In the genomic region with DNA sequence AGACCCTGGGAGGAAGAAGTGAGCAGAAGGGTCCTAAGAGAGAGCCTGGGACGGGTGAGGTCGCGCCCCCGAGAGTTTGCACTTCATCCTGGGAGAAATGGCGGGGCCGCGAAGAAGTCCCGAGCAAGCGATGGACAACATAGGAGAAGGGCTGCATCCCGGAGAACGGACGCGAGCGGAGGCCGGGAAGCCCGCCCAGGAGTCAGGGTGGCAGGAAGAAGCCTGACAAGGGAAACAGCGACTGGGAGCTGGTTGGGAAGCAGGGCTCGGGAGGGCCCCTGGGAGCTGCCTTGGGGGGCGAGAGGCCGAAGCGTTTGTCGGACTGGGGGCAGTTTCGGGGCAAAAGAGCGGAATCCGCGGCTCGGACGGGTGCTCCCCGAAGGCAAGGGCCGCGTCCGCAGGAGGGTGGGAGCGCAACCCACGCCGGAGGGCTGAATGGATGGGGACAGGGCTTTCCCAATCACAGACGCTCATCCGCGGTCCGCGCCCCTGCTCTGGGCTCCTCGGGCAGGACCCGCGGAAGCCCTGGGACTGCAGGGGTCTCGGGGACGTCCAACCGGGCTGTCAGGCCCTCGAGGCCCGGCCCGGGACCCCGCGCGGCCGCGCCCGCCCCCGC, we compare ENCODE assay signal across 6 cellular contexts. TPM values are rescaled to one million over a fixed set of nuclear protein-coding genes. Genes with fewer than 3 reads are reported as not detected.
A peak's percentile ranks its signal among the peaks of the same experiment; 100 is the strongest.
DNase-seq lines count a peak whose midpoint lies in the region; ATAC-seq, FAIRE-seq and TF ChIP-seq lines count a peak whose summit lies in the region.

No MANE protein-coding gene starts in this region.

- H4K20me1 ChIP-seq in endothelial cell of umbilical vein (replicated peaks; ENCODE audit: control insufficient read depth, extremely low read depth, insufficient read depth, low read length), result no peaks in the 10 kb centered on the region

- H3K79me2 ChIP-seq in endothelial cell of umbilical vein (ENCODE audit: control insufficient read depth, insufficient read depth, low read length), result peaks cover 38% of the 10 kb centered on the region

- H3K9me3 ChIP-seq in HUES64 (ENCODE audit: insufficient read depth, low read depth, low read length), result no peaks in the 10 kb centered on the region
- no peaks in the 10 kb centered on the region for H3K9me3 ChIP-seq in endothelial cell of umbilical vein (replicated peaks; ENCODE audit: control insufficient read depth, insufficient read depth, low read length)

- CTCF ChIA-PET in endothelial cell of umbilical vein (lab: Charles Lee), result interaction anchor here (1.0 to 2.4 kb wide), 3 partner anchors 9 to 20 kb away, joined by 6 to 12 read pairs (median 8); no protein-coding TSS in a partner anchor

- TF ChIP-seq POLR2A in endothelial cell of umbilical vein (IDR thresholded peaks at IDR 0.05; ENCODE audit: low read depth, low read length), result peak; percentile 61

- H3K4me1 ChIP-seq in HUES64 (ENCODE audit: insufficient read depth, low read length) (peaks cover 17% of the 10 kb centered on the region), endothelial cell of umbilical vein (ENCODE audit: control insufficient read depth, extremely low read depth, insufficient read depth, low read length) (peaks cover 27% of the 10 kb centered on the region)

- FAIRE-seq in endothelial cell of umbilical vein (lab: Jason Lieb, UNC), result peak; percentile 85

- dilution Hi-C loops in endothelial cell of umbilical vein (cut with MboI; ENCODE audit: extremely low pct_ligation_motif_present, low sequenced_read_pairs), result no loop called here

- POLR2A ChIA-PET in endothelial cell of umbilical vein (lab: Charles Lee), result no interaction called here

- H3K9ac ChIP-seq in HUES64 (ENCODE audit: low read depth, low read length) (peak overlapping the region; percentile 72), endothelial cell of umbilical vein (replicated peaks; ENCODE audit: extremely low read depth, insufficient read depth, low read length) (peak overlapping the region; percentile 87)

- TF ChIP-seq CTCF in endothelial cell of umbilical vein (IDR thresholded peaks at IDR 0.05; ENCODE audit: extremely low read depth in 1 of 2, insufficient read depth in 1 of 2, low read depth in 1 of 2, low read length in 2 of 2), result no peak

- H3K27ac ChIP-seq in HUES64 (ENCODE audit: low read depth, low read length) (no peak overlapping the region), endothelial cell of umbilical vein (ENCODE audit: insufficient read depth, low read depth, low read length) (peak overlapping the region; percentile 78)

- H3K36me3 ChIP-seq in HUES64 (ENCODE audit: insufficient read depth, low read length) (no peaks in the 10 kb centered on the region), endothelial cell of umbilical vein (ENCODE audit: control insufficient read depth in 2 of 2, extremely low read depth in 1 of 2, insufficient read depth in 2 of 2, low read length in 2 of 2) (peaks cover 0 to 1% of the 10 kb centered on the region in 2 experiments)

- H2AFZ ChIP-seq in endothelial cell of umbilical vein (ENCODE audit: low read depth, low read length), result peak overlapping the region; percentile 38

- DNase-seq in endothelial cell of umbilical vein (ENCODE audit: low read depth, low spot score) (no peak), skeletal muscle cell (ENCODE audit: low read depth) (no peak), hippocampal formation (lab: John Stamatoyannopoulos, UW) (no peak)

- H3K4me3 ChIP-seq in GM08714 (ENCODE audit: low read length) (peak overlapping the region; percentile 86), HUES64 (ENCODE audit: low read length) (peak overlapping the region; percentile 93), endothelial cell of umbilical vein (replicated peaks in 1 of 3; ENCODE audit: insufficient read depth in 1 of 3, low read depth in 1 of 3, low read length in 3 of 3) (peak overlapping the region; percentile 83 to 92 (median 88)), skeletal muscle cell (ENCODE audit: low read depth, low read length) (peak overlapping the region; percentile 96)

- H3K27me3 ChIP-seq in HUES64 (ENCODE audit: insufficient read depth, low read length) (no peaks in the 10 kb centered on the region), endothelial cell of umbilical vein (ENCODE audit: control insufficient read depth in 2 of 2, insufficient read depth in 2 of 2, low read length in 2 of 2) (no peaks in the 10 kb centered on the region)

- intact Hi-C loops in endothelial cell of umbilical vein (cut with micrococcal nuclease), result loop anchor here (1.0 to 2.0 kb wide), 2 partner anchors 20 kb away; a partner anchor contains a TSS

- ATAC-seq in GM18873 (IDR thresholded peaks at IDR 0.05; ENCODE audit: low FRiP score, unreplicated experiment), result no peak

- no TSS peak for BruUV-seq in endothelial cell of umbilical vein (replicated peaks; lab: Mats Ljungman, UMichigan)

- H3K4me2 ChIP-seq in endothelial cell of umbilical vein (ENCODE audit: insufficient read depth, low read length), result peak overlapping the region; percentile 75

- H3K9me1 ChIP-seq in endothelial cell of umbilical vein (replicated peaks; ENCODE audit: control insufficient read depth, extremely low read depth, insufficient read depth, low read length), result no peaks in the 10 kb centered on the region

- under 1% methylated on average over 56 of the region's 56 CpGs for WGBS in HUES64

TF ChIP-seq in endothelial cell of umbilical vein, 7 proteins besides CTCF, POLR2A, EP300 and RAD21 (continues in another document):
- TF ChIP-seq, protein P1, sequence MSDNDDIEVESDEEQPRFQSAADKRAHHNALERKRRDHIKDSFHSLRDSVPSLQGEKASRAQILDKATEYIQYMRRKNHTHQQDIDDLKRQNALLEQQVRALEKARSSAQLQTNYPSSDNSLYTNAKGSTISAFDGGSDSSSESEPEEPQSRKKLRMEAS (IDR thresholded peaks at IDR 0.05; ENCODE audit: insufficient read depth, insufficient read length), result no peak
- TF ChIP-seq GATA2 (IDR thresholded peaks at IDR 0.05; ENCODE audit: insufficient read depth, insufficient read length, low read depth, low read length) (no peak), FOS (IDR thresholded peaks at IDR 0.05; ENCODE audit: borderline replicate concordance, insufficient read depth, low read length) (no peak), EZH2 (IDR thresholded peaks at IDR 0.05; ENCODE audit: borderline replicate concordance, low read depth, low read length, severe bottlenecking) (no peak)

RNA-seq across cellular contexts. Expression of a gene that starts 0.5 kb away (rescaled TPM):
- 31.8 TPM for polyA plus RNA-seq in HUES64 (2013, experiment 1 of 2)
- 31.0 TPM for polyA plus RNA-seq in HUES64 (2013, experiment 2 of 2)
- 89.8 and 97.0 TPM in 2 replicates for total RNA-seq in endothelial cell of umbilical vein
- polyA plus RNA-seq in endothelial cell of umbilical vein, result 143 and 179 TPM in 2 replicates
- polyA plus RNA-seq in endothelial cell of umbilical vein (2011; cell fraction: cytosol; rRNA removed), result 38.4 and 71.7 TPM in 2 replicates
- 76.9 and 77.9 TPM in 2 replicates for polyA plus RNA-seq in endothelial cell of umbilical vein (2011; cell fraction: nucleus; rRNA removed)
- polyA plus RNA-seq in endothelial cell of umbilical vein (2012), result 29.4 and 57.3 TPM in 2 replicates
- 41.1 and 52.8 TPM in 2 replicates for polyA minus RNA-seq in endothelial cell of umbilical vein
- 28.8 TPM for polyA minus RNA-seq in endothelial cell of umbilical vein (2011; cell fraction: cytosol; rRNA and poly(A)+ RNA removed)
- 11.6 and 18.8 TPM in 2 replicates for polyA minus RNA-seq in endothelial cell of umbilical vein (2011; cell fraction: nucleus; rRNA and poly(A)+ RNA removed)

RNA-seq across cellular contexts. Expression of a gene that starts 20.4 kb away (rescaled TPM):
- polyA plus RNA-seq in HUES64 (2013, experiment 1 of 2), result 4.1 TPM
- 4.1 TPM for polyA plus RNA-seq in HUES64 (2013, experiment 2 of 2)
- 8.0 and 11.7 TPM in 2 replicates for total RNA-seq in endothelial cell of umbilical vein
- 5.7 and 8.6 TPM in 2 replicates for polyA plus RNA-seq in endothelial cell of umbilical vein
- 1.1 and 2.6 TPM in 2 replicates for polyA plus RNA-seq in endothelial cell of umbilical vein (2011; cell fraction: cytosol; rRNA removed)
- polyA plus RNA-seq in endothelial cell of umbilical vein (2011; cell fraction: nucleus; rRNA removed), result 3.4 and 3.8 TPM in 2 replicates
- 1.7 and 2.9 TPM in 2 replicates for polyA plus RNA-seq in endothelial cell of umbilical vein (2012)
- polyA minus RNA-seq in endothelial cell of umbilical vein, result 2.0 and 3.3 TPM in 2 replicates
- 5.0 TPM for polyA minus RNA-seq in endothelial cell of umbilical vein (2011; cell fraction: cytosol; rRNA and poly(A)+ RNA removed)
- 2.8 and 7.1 TPM in 2 replicates for polyA minus RNA-seq in endothelial cell of umbilical vein (2011; cell fraction: nucleus; rRNA and poly(A)+ RNA removed)

RNA-seq across cellular contexts. Expression of a gene that starts 20.4 kb away (rescaled TPM):
- 31.7 TPM for polyA plus RNA-seq in HUES64 (2013, experiment 1 of 2)
- 32.5 TPM for polyA plus RNA-seq in HUES64 (2013, experiment 2 of 2)
- total RNA-seq in endothelial cell of umbilical vein, result 68.2 and 72.2 TPM in 2 replicates
- polyA plus RNA-seq in endothelial cell of umbilical vein, result 24.4 and 29.6 TPM in 2 replicates
- 16.1 and 22.8 TPM in 2 replicates for polyA plus RNA-seq in endothelial cell of umbilical vein (2011; cell fraction: cytosol; rRNA removed)
- 33.4 and 36.5 TPM in 2 replicates for polyA plus RNA-seq in endothelial cell of umbilical vein (2011; cell fraction: nucleus; rRNA removed)
- polyA plus RNA-seq in endothelial cell of umbilical vein (2012), result 28.5 and 51.3 TPM in 2 replicates
- polyA minus RNA-seq in endothelial cell of umbilical vein, result 23.8 and 26.8 TPM in 2 replicates
- polyA minus RNA-seq in endothelial cell of umbilical vein (2011; cell fraction: cytosol; rRNA and poly(A)+ RNA removed), result 29.4 TPM
- polyA minus RNA-seq in endothelial cell of umbilical vein (2011; cell fraction: nucleus; rRNA and poly(A)+ RNA removed), result 16.2 and 22.0 TPM in 2 replicates

RNA-seq across cellular contexts. Expression of a gene that starts 21.4 kb away (rescaled TPM):
- polyA plus RNA-seq in HUES64 (2013, experiment 1 of 2), result 23.7 TPM
- polyA plus RNA-seq in HUES64 (2013, experiment 2 of 2), result 24.2 TPM
- total RNA-seq in endothelial cell of umbilical vein, result 36.6 and 38.0 TPM in 2 replicates
- polyA plus RNA-seq in endothelial cell of umbilical vein, result 11.6 and 22.6 TPM in 2 replicates
- 6.0 and 10.4 TPM in 2 replicates for polyA plus RNA-seq in endothelial cell of umbilical vein (2011; cell fraction: cytosol; rRNA removed)
- 4.4 and 4.6 TPM in 2 replicates for polyA plus RNA-seq in endothelial cell of umbilical vein (2011; cell fraction: nucleus; rRNA removed)
- polyA plus RNA-seq in endothelial cell of umbilical vein (2012), result 12.1 and 19.5 TPM in 2 replicates
- 3.1 and 3.2 TPM in 2 replicates for polyA minus RNA-seq in endothelial cell of umbilical vein
- polyA minus RNA-seq in endothelial cell of umbilical vein (2011; cell fraction: cytosol; rRNA and poly(A)+ RNA removed), result 19.7 TPM
- polyA minus RNA-seq in endothelial cell of umbilical vein (2011; cell fraction: nucleus; rRNA and poly(A)+ RNA removed), result 2.0 and 3.2 TPM in 2 replicates

RNA-seq across cellular contexts. Expression of a gene that starts 36.5 kb away (rescaled TPM):
- polyA plus RNA-seq in HUES64 (2013, experiment 1 of 2), result 21.4 TPM
- 19.9 TPM for polyA plus RNA-seq in HUES64 (2013, experiment 2 of 2)
- 41.1 and 44.6 TPM in 2 replicates for total RNA-seq in endothelial cell of umbilical vein
- polyA plus RNA-seq in endothelial cell of umbilical vein, result 56.9 and 88.8 TPM in 2 replicates
- 18.9 and 26.1 TPM in 2 replicates for polyA plus RNA-seq in endothelial cell of umbilical vein (2011; cell fraction: cytosol; rRNA removed)
- 112 and 117 TPM in 2 replicates for polyA plus RNA-seq in endothelial cell of umbilical vein (2011; cell fraction: nucleus; rRNA removed)
- 23.1 and 32.6 TPM in 2 replicates for polyA plus RNA-seq in endothelial cell of umbilical vein (2012)
- polyA minus RNA-seq in endothelial cell of umbilical vein, result 13.5 and 14.6 TPM in 2 replicates
- polyA minus RNA-seq in endothelial cell of umbilical vein (2011; cell fraction: cytosol; rRNA and poly(A)+ RNA removed), result 18.6 TPM
- 13.1 and 32.2 TPM in 2 replicates for polyA minus RNA-seq in endothelial cell of umbilical vein (2011; cell fraction: nucleus; rRNA and poly(A)+ RNA removed)
